28 cellular contexts compared by ENCODE assay signal in the genomic region with DNA sequence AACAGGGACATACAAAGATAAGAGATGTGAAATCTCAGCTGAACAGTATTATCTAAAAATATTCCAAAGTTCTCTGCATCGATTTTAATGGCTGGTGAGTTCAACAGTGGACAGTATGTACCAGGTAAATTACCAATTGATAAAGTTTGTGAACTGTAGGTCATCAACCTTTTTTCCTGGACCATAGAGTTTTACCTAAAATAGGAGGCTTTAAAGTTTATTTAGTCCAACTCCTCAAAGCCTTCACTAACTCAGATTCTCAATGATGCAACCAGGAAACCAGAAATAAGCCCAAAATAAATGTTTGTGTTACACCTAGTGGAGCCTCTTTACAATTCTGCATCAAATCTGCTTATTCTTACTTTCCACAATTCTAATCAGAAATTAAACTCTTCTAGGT.
"Had no signal": no experiment of that assay in that cellular context is flagged by ENCODE, and none has a peak within 500 bp of the region (broad histone marks: within the 10 kb centered on the region; RNA-seq: fewer than 3 reads in every experiment).

No MANE protein-coding gene starts in this region.

- H3K9me3 ChIP-seq: colonic mucosa, esophagus muscularis mucosa, esophagus squamous epithelium, gastrocnemius medialis, gastroesophageal sphincter, heart left ventricle had no signal

- H3K27me3 Mint-ChIP-seq: dendritic cell treated with granulocyte-macrophage colony-stimulating factor and Interleukin-4, amounts not matched to agents 40 ng/mL and 50 ng/mL, for 4 days; effector memory CD8-positive, alpha-beta T cell had no signal

- H3K4me3 ChIP-seq: colonic mucosa, coronary artery, dorsolateral prefrontal cortex, esophagus muscularis mucosa, esophagus squamous epithelium, gastrocnemius medialis, gastroesophageal sphincter, heart left ventricle had no signal

- FAIRE-seq: colon, endometrium, endothelial cell of umbilical vein, frontal cortex had no signal

- H3K9me3 Mint-ChIP-seq: dendritic cell treated with granulocyte-macrophage colony-stimulating factor and Interleukin-4, amounts not matched to agents 40 ng/mL and 50 ng/mL, for 4 days; effector memory CD8-positive, alpha-beta T cell; endodermal cell had no signal

- H3K27me3 ChIP-seq: colonic mucosa, dorsolateral prefrontal cortex, esophagus muscularis mucosa, esophagus squamous epithelium, foreskin keratinocyte, gastrocnemius medialis, gastroesophageal sphincter, heart left ventricle had no signal

- H3K4me1 Mint-ChIP-seq: endodermal cell had no signal

- DNase-seq: colonic mucosa; cortex of kidney; dermis blood vessel endothelial cell; dorsolateral prefrontal cortex; effector CD4-positive, alpha-beta T cell; effector CD8-positive, alpha-beta T cell; effector memory CD4-positive, alpha-beta T cell; effector memory CD8-positive, alpha-beta T cell; endodermal cell; erythroblast; esophagus squamous epithelium; foreskin fibroblast; foreskin keratinocyte; foreskin melanocyte; gastrocnemius medialis; glutamatergic neuron; head of caudate nucleus; heart left ventricle had no signal

- H3K4me1 ChIP-seq: colonic mucosa, esophagus squamous epithelium, foreskin keratinocyte, gastrocnemius medialis, gastroesophageal sphincter had no signal

- H3K27ac ChIP-seq: colonic mucosa, coronary artery, dorsolateral prefrontal cortex, epithelial cell of prostate, esophagus muscularis mucosa, esophagus squamous epithelium, foreskin keratinocyte, gastrocnemius medialis, gastroesophageal sphincter, heart left ventricle had no signal

- H3K27ac Mint-ChIP-seq: dendritic cell treated with granulocyte-macrophage colony-stimulating factor and Interleukin-4, amounts not matched to agents 40 ng/mL and 50 ng/mL, for 4 days; effector memory CD8-positive, alpha-beta T cell; endodermal cell had no signal

- ATAC-seq: effector memory CD8-positive, alpha-beta T cell; esophagus mucosa; foreskin keratinocyte; gastrocnemius medialis; gastroesophageal sphincter; heart left ventricle had no signal

- H3K36me3 ChIP-seq: colonic mucosa had no signal

- H3K4me3 Mint-ChIP-seq: dendritic cell treated with granulocyte-macrophage colony-stimulating factor and Interleukin-4, amounts not matched to agents 40 ng/mL and 50 ng/mL, for 4 days; effector memory CD8-positive, alpha-beta T cell; endodermal cell had no signal
